Comparison of ENCODE assay signal across 18 cellular contexts in genomic region chrX:103414561-103414960, GRCh38.
"Had no signal": no experiment of that assay in that cellular context is flagged by ENCODE, and none has a peak within 500 bp of the region (broad histone marks: within the 10 kb centered on the region; RNA-seq: fewer than 3 reads in every experiment).

No MANE protein-coding gene starts in this region.

- H3K9me3 ChIP-seq: colonic mucosa, testis, tibial nerve had no signal

- DNase-seq: colonic mucosa; dermis blood vessel endothelial cell; effector CD8-positive, alpha-beta T cell; heart left ventricle; hippocampal formation; left colon; left ventricle myocardium superior; mesenchymal stem cell; midbrain; spleen; stimulated activated CD4-positive, alpha-beta T cell treated with anti-CD3 and anti-CD28 coated beads, Interleukin-15, amount 100 ng/mL, for 24 hours; stimulated activated CD4-positive, alpha-beta T cell treated with anti-CD3 and anti-CD28 coated beads, Interleukin-1b, Interleukin-23, amount 100 ng/mL, for 48 hours; stimulated activated CD4-positive, alpha-beta T cell treated with anti-CD3 and anti-CD28 coated beads, Interleukin-4, amount 100 ng/mL, for 24 hours; testis had no signal

- H3K27ac ChIP-seq: colonic mucosa, heart left ventricle, spleen, testis, tibial nerve had no signal

- H3K4me1 ChIP-seq: colonic mucosa, heart left ventricle, spleen, testis, tibial nerve had no signal

- ATAC-seq: heart left ventricle; left colon; left ventricle myocardium superior; sciatic nerve; stimulated activated memory B cell treated with anti-CD40 and anti-IgM and Interleukin-4, amounts not matched to agents 10 μg/mL and 1 μg/mL and 100 μg/mL, for 72 hours had no signal

- H3K4me3 ChIP-seq: colonic mucosa, heart left ventricle, lung, spleen, testis, tibial nerve had no signal

- H3K27me3 ChIP-seq: colonic mucosa, testis had no signal

- H3K36me3 ChIP-seq: colonic mucosa, heart left ventricle, spleen, tibial nerve had no signal
